8 cellular contexts compared by ENCODE assay signal in genomic region chr6:33620158-33620583, GRCh38. TPM values are rescaled to one million over a fixed set of nuclear protein-coding genes. Genes with fewer than 3 reads are reported as not detected.
DNase-seq lines count a peak whose midpoint lies in the region; ATAC-seq and TF ChIP-seq lines count a peak whose summit lies in the region.

No MANE protein-coding gene starts in this region.

- peak in 7 of 8 donors; percentile 16 to 53 (median 27) for ATAC-seq in heart right ventricle
- ATAC-seq in GM21447 (IDR thresholded peaks at IDR 0.05; ENCODE audit: unreplicated experiment), result no peak

- peaks cover 0 to 45% (median 24%) of the 10 kb centered on the region in 9 donors for H3K4me1 ChIP-seq in heart right ventricle

- peak overlapping the region; percentile 67 to 97 (median 92) for H3K27ac ChIP-seq in heart right ventricle

- no peaks in the 10 kb centered on the region for H3K9me3 ChIP-seq in heart right ventricle

- TF ChIP-seq CTCF in GM12875 (IDR thresholded peaks at IDR 0.05; ENCODE audit: borderline replicate concordance, insufficient read depth, low read depth, low read length), result no peak
- TF ChIP-seq CTCF in heart right ventricle (IDR thresholded peaks at IDR 0.05), result no peak

- H3K4me3 ChIP-seq in GM12875 (ENCODE audit: low read depth, low read length), result peak overlapping the region; percentile 64
- H3K4me3 ChIP-seq in heart right ventricle, result peak overlapping the region; percentile 59 to 77 (median 71)

- H3K27me3 ChIP-seq in heart right ventricle, result peaks cover 0 to 11% (median 8%) of the 10 kb centered on the region in 7 donors

- 2 to 3% methylated on average over 20 of the region's 20 CpGs for WGBS in heart right ventricle, 2 donors

- DNase-seq in NCI-H748 (lab: John Stamatoyannopoulos, UW; ENCODE audit: unreplicated experiment) (peak; percentile 52), heart right ventricle (peak; percentile 30 to 39), retina (peak; percentile 67), NCI-H1694 (lab: John Stamatoyannopoulos, UW) (no peak), NCI-H226 (no peak)
- DNase-seq in activated effector memory CD4-positive, alpha-beta T cell treated with anti-CD3 and anti-CD28 coated beads, Interleukin-2, amount 50 U/mL, for 16 hours, result peak; percentile 77

- H3K36me3 ChIP-seq in heart right ventricle, result peaks cover 0 to 8% (median 0%) of the 10 kb centered on the region in 9 donors

- intact Hi-C loops in heart right ventricle (cut with DNase I), result loop anchor here in 2 of 10 donors (5.0 kb wide), 1 partner anchor 33 kb away; no protein-coding TSS in a partner anchor

RNA-seq across cellular contexts. Expression of gene ITPR3, which starts 1.0 kb away (rescaled TPM):
- 10 to 100 TPM in 1 of 10 donors, 1 to 10 TPM in 9; 3.2 to 16.7 (median 5.5) TPM for total RNA-seq in heart right ventricle
- polyA plus RNA-seq in heart right ventricle, result 10 to 100 TPM in 1 of 2 donors, 1 to 10 TPM in 1; 7.8 to 12.6 TPM

RNA-seq across cellular contexts. Expression of gene BAK1, which starts 40.1 kb away (rescaled TPM):
- total RNA-seq in heart right ventricle, result 10 to 100 TPM; 16.0 to 26.4 (median 18.7) TPM
- polyA plus RNA-seq in heart right ventricle, result 10 to 100 TPM; 12.6 to 37.6 TPM

Comparison
In these comparisons a context has a peak if more than half of its experiments do, and no peak if none do; other contexts are left out.
1. DNase-seq: peak in NCI-H748 (single experiment), activated effector memory CD4-positive, alpha-beta T cell treated with anti-CD3 and anti-CD28 coated beads, Interleukin-2, amount 50 U/mL, for 16 hours (single experiment), heart right ventricle (2 of 2) and retina (single experiment); none in NCI-H1694 (single experiment) and NCI-H226 (single experiment).